20 cellular contexts compared by ENCODE assay signal in the genomic region with DNA sequence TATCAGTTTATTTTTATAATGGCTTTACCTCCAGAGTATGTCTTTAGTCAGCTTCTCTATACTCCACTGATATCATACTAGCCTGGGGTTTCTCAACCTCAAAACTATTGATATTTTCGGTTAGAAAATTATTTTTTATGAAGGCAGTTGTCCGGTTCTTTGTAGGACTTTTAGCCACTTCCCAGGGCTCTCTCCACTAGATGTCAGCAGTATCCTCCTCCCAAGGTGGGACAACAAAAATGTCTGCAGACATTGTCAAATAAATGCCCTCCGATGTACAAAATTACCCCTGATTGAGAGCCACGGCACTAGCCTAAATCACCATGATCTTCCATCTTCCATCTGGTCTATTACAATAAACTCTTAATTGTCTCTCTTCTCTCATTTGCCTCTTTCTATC. TPM values are rescaled to one million over a fixed set of nuclear protein-coding genes. Genes with fewer than 3 reads are reported as not detected.
A peak's percentile ranks its signal among the peaks of the same experiment; 100 is the strongest.
DNase-seq lines count a peak whose midpoint lies in the region; ATAC-seq and TF ChIP-seq lines count a peak whose summit lies in the region.
"Had no signal": no experiment of that assay in that cellular context is flagged by ENCODE, and none has a peak within 500 bp of the region (broad histone marks: within the 10 kb centered on the region; RNA-seq: fewer than 3 reads in every experiment).

No MANE protein-coding gene starts in this region.

- H3K27me3 ChIP-seq in neural progenitor cell, result peaks cover 46% of the 10 kb centered on the region

- H3K9me3 Mint-ChIP-seq in chondrocyte (ENCODE audit: low read depth) (no peaks in the 10 kb centered on the region), neural progenitor cell (no peaks in the 10 kb centered on the region)
- H3K9me3 Mint-ChIP-seq: mesothelial cell of epicardium had no signal

- H4K20me1 ChIP-seq in OCI-LY7 (ENCODE audit: insufficient read depth, low read length), result no peaks in the 10 kb centered on the region
- H4K20me1 ChIP-seq in neural progenitor cell (ENCODE audit: low read depth), result no peaks in the 10 kb centered on the region

- no peaks in the 10 kb centered on the region for H3K9me2 ChIP-seq in OCI-LY7 (ENCODE audit: insufficient read depth, low read length)

- no TSS peak for BruUV-seq in OCI-LY7 (replicated peaks; lab: Mats Ljungman, UMichigan)

- H3K27ac Mint-ChIP-seq in chondrocyte (ENCODE audit: unreplicated experiment) (no peak overlapping the region), neural progenitor cell (no peak overlapping the region)
- H3K27ac Mint-ChIP-seq: CD4-positive, alpha-beta T cell; immature natural killer cell; mesothelial cell of epicardium had no signal

- H3K4me3 ChIP-seq in OCI-LY7 (ENCODE audit: low read depth, low read length, poor library complexity, severe bottlenecking) (no peak overlapping the region), neural progenitor cell (no peak overlapping the region)
- H3K4me3 ChIP-seq: A549, tibial nerve had no signal

- no peak overlapping the region for H3K4me3 Mint-ChIP-seq in chondrocyte (ENCODE audit: unreplicated experiment)
- H3K4me3 Mint-ChIP-seq in neural progenitor cell, result no peak overlapping the region
- H3K4me3 Mint-ChIP-seq: CD4-positive, alpha-beta T cell; immature natural killer cell; mesothelial cell of epicardium had no signal

- H3K4me1 ChIP-seq in OCI-LY7 (ENCODE audit: insufficient read depth, low read length, poor library complexity, severe bottlenecking), result no peaks in the 10 kb centered on the region
- no peaks in the 10 kb centered on the region for H3K4me1 ChIP-seq in neural progenitor cell
- H3K4me1 ChIP-seq: A549 had no signal

- H3K9ac ChIP-seq in neural progenitor cell, result no peak overlapping the region

- CTCF ChIA-PET in OCI-LY7 (lab: Charles Lee; ENCODE audit: unreplicated experiment), result no interaction called here

- POLR2A ChIA-PET in OCI-LY7 (lab: Charles Lee), result no interaction called here

- TF ChIP-seq CTCF in OCI-LY7 (conservative IDR thresholded peaks at IDR 0.05; ENCODE audit: low read length), result peak; percentile 37
- peak; percentile 70 for TF ChIP-seq CTCF in chondrocyte (IDR thresholded peaks at IDR 0.05)
- TF ChIP-seq CTCF in neural progenitor cell (IDR thresholded peaks at IDR 0.05), result peak; percentile 61

- H3K4me2 ChIP-seq in OCI-LY7 (ENCODE audit: low read length) (no peak overlapping the region), neural progenitor cell (no peak overlapping the region)
- H3K4me2 ChIP-seq: A549 had no signal

- ATAC-seq in HG02885 (IDR thresholded peaks at IDR 0.05; ENCODE audit: poor library complexity, unreplicated experiment) (no peak), HG03460 (IDR thresholded peaks at IDR 0.05; ENCODE audit: unreplicated experiment) (no peak)
- ATAC-seq: A549 had no signal

- H3K36me3 Mint-ChIP-seq in chondrocyte (ENCODE audit: low read depth) (no peaks in the 10 kb centered on the region), neural progenitor cell (no peaks in the 10 kb centered on the region)
- H3K36me3 Mint-ChIP-seq: mesothelial cell of epicardium had no signal

- intact Hi-C loops in OCI-LY7 (cut with micrococcal nuclease; ENCODE audit: unreplicated experiment), result no loop called here

- H3K36me3 ChIP-seq in OCI-LY7 (ENCODE audit: insufficient read depth, low read length) (no peaks in the 10 kb centered on the region), neural progenitor cell (no peaks in the 10 kb centered on the region)
- H3K36me3 ChIP-seq: tibial nerve had no signal

- H3K27me3 Mint-ChIP-seq in chondrocyte (ENCODE audit: low read depth), result peaks cover 75% of the 10 kb centered on the region
- H3K27me3 Mint-ChIP-seq in neural progenitor cell (ENCODE audit: insufficient read depth, low read depth), result peaks cover 6% of the 10 kb centered on the region

- H2AFZ ChIP-seq in OCI-LY7 (ENCODE audit: low read length) (no peak overlapping the region), neural progenitor cell (replicated peaks) (peak overlapping the region; percentile 73)

- H3K4me1 Mint-ChIP-seq in chondrocyte (ENCODE audit: low read depth) (peaks cover 13% of the 10 kb centered on the region), neural progenitor cell (no peaks in the 10 kb centered on the region)
- H3K4me1 Mint-ChIP-seq: immature natural killer cell had no signal

- H3K79me2 ChIP-seq in OCI-LY7 (ENCODE audit: insufficient read depth, low read depth, low read length) (no peaks in the 10 kb centered on the region), neural progenitor cell (ENCODE audit: low read depth) (no peaks in the 10 kb centered on the region)

- H3K27ac ChIP-seq in OCI-LY7 (ENCODE audit: low read depth, low read length, poor library complexity, severe bottlenecking) (no peak overlapping the region), neural progenitor cell (no peak overlapping the region)
- H3K27ac ChIP-seq: A549, tibial nerve had no signal

- peak; percentile 9 for DNase-seq in NCI-H2029 (lab: John Stamatoyannopoulos, UW)
- DNase-seq in NCI-H2029 treated with DMSO at 0.1 percent for 48 hours (lab: John Stamatoyannopoulos, UW), result no peak
- no peak for DNase-seq in OCI-LY7 (ENCODE audit: low spot score)
- DNase-seq in chondrocyte (ENCODE audit: low spot score), result no peak
- DNase-seq in neural progenitor cell (ENCODE audit: low spot score), result peak; percentile 36
- DNase-seq in NCI-H1694 (lab: John Stamatoyannopoulos, UW), result no peak
- DNase-seq: activated T-cell treated with anti-CD3 and anti-CD28 coated beads, Interleukin-2, amount 50 U/mL, for 48 hours; CD4-positive, alpha-beta T cell; immature natural killer cell; MM.1S; NCI-H2081; NCI-H774; SIG-M5; T1000 had no signal

- no peaks in the 10 kb centered on the region for H3F3A ChIP-seq in neural progenitor cell (ENCODE audit: low read depth)

- H3K9me3 ChIP-seq in OCI-LY7 (ENCODE audit: low read length) (no peaks in the 10 kb centered on the region), neural progenitor cell (ENCODE audit: low read depth) (no peaks in the 10 kb centered on the region)
- H3K9me3 ChIP-seq: A549, tibial nerve had no signal

RNA-seq across cellular contexts. Expression of a gene that starts 4.1 kb away (rescaled TPM):
- total RNA-seq in OCI-LY7 (2014; rRNA removed; shearing (Covaris generic)), result 4.1 and 4.6 TPM in 2 replicates
- 0.13 TPM in 1 of 2 replicates, not detected in the other for total RNA-seq in OCI-LY7 (2022)
- total RNA-seq in chondrocyte, result 0.24 to 1.4 TPM (median 1.2 TPM) in 3 replicates
- total RNA-seq in neural progenitor cell (ENCODE audit: low replicate concordance), result 0.37 and 1.6 TPM in 2 replicates
- total RNA-seq: CD4-positive, alpha-beta T cell; H4 had no signal

Comparison
In these comparisons a context has a peak if more than half of its experiments do, and no peak if none do; other contexts are left out.
1. DNase-seq: peak in NCI-H2029 (single experiment) and neural progenitor cell (single experiment); none in NCI-H2029 treated with DMSO at 0.1 percent for 48 hours (single experiment), OCI-LY7 (single experiment), chondrocyte (single experiment) and NCI-H1694 (single experiment).
2. Peak in every context shown above with its lines, with median percentiles within 50 percentile points of each other: CTCF ChIP-seq.